In the genomic region with DNA sequence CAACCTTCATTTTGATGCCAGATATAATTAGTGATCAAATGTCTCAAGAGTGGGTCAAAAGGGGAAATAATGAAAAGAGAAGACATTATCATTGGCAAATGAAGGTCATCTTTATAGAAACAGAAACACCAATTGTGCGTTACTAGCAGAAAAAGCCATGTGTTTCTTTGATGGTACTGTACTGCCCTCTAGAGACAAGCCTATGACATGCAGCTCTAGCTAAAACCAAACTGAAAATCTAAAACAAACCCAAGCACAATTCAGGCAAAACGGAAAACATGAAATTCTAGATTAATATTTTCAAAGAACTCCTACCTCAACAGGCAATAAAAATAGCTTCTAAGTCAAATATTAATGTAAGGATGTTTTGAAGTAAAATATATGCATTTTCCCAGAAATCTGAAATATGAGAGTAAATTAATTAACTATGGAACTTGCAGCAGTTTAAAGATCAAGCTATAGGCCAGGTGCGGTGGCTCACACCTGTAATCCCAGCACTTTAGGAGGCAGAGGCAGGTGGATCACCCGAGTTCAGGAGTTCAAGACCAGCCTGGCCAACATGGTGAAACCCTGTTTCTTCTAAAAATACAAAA, we compare ENCODE assay signal across 8 cellular contexts.
DNase-seq lines count a peak whose midpoint lies in the region; ATAC-seq and TF ChIP-seq lines count a peak whose summit lies in the region.

No MANE protein-coding gene starts in this region.

- 15% methylated on average over 4 of the region's 4 CpGs for WGBS in mammary epithelial cell (ENCODE audit: low coverage, missing lambda C conversion rate)
- WGBS in lung, 2 donors: 23 to 31% methylated on average over 4 of the region's 4 CpGs

- H3K27ac Mint-ChIP-seq in CD8-positive, alpha-beta T cell: no peak overlapping the region

- no peaks in the 10 kb centered on the region for H3K27me3 ChIP-seq in CD8-positive, alpha-beta T cell (ENCODE audit: insufficient read depth, low read length)
- H3K27me3 ChIP-seq in mammary epithelial cell (ENCODE audit: insufficient read depth, low read length): peaks cover 5% of the 10 kb centered on the region
- H3K27me3 ChIP-seq in lung (ENCODE audit: control insufficient read depth, insufficient read depth): no peaks in the 10 kb centered on the region

- H3K36me3 ChIP-seq in CD8-positive, alpha-beta T cell (ENCODE audit: insufficient read depth, low read length): no peaks in the 10 kb centered on the region
- H3K36me3 ChIP-seq in mammary epithelial cell (ENCODE audit: insufficient read depth, low read length) (no peaks in the 10 kb centered on the region), lung (ENCODE audit: control insufficient read depth in 2 of 2, insufficient read depth in 2 of 2, low read length in 2 of 2) (no peaks in the 10 kb centered on the region)

- in situ Hi-C loops in mammary epithelial cell (cut with MboI; ENCODE audit: low sequenced_read_pairs in 2 of 2): no loop called here

- intact Hi-C loops in CD8-positive, alpha-beta T cell (cut with DNase I, micrococcal nuclease): loop anchor here in 1 of 2 experiments (2.0 kb wide), 1 partner anchor 422 kb away; no protein-coding TSS in a partner anchor
- intact Hi-C loops in mammary epithelial cell (cut with micrococcal nuclease): no loop called here

- no peaks in the 10 kb centered on the region for H4K20me1 ChIP-seq in mammary epithelial cell (ENCODE audit: insufficient read depth, low read length)

- TF ChIP-seq CTCF in CD8-positive, alpha-beta T cell (IDR thresholded peaks at IDR 0.05): peak; percentile 84
- TF ChIP-seq CTCF in mammary epithelial cell (conservative IDR thresholded peaks at IDR 0.05 in 1 of 2, IDR thresholded peaks at IDR 0.05 in 1 of 2; ENCODE audit: extremely low read depth in 1 of 2, insufficient read depth in 1 of 2, low read depth in 1 of 2, low read length in 2 of 2): peak; percentile 84 to 91
- peak; percentile 44 for TF ChIP-seq CTCF in lung (IDR thresholded peaks at IDR 0.05; ENCODE audit: control extremely low read depth, extremely low read depth)

- H3K36me3 Mint-ChIP-seq in CD8-positive, alpha-beta T cell: no peaks in the 10 kb centered on the region

- H3K79me2 ChIP-seq in mammary epithelial cell (ENCODE audit: insufficient read depth, low read length): no peaks in the 10 kb centered on the region

- peaks cover 5% of the 10 kb centered on the region for H3K4me1 Mint-ChIP-seq in CD8-positive, alpha-beta T cell (ENCODE audit: low read depth)

- H3K27me3 Mint-ChIP-seq in CD8-positive, alpha-beta T cell (ENCODE audit: low read depth): peaks cover 16% of the 10 kb centered on the region

- H3K9ac ChIP-seq in mammary epithelial cell (ENCODE audit: insufficient read depth, low read length): no peak overlapping the region

- H3K4me3 ChIP-seq in CD8-positive, alpha-beta T cell (ENCODE audit: low read depth, low read length): no peak overlapping the region
- no peak overlapping the region for H3K4me3 ChIP-seq in mammary epithelial cell (replicated peaks in 1 of 3; ENCODE audit: insufficient read depth in 1 of 3, low read depth in 2 of 3, low read length in 3 of 3)
- H3K4me3 ChIP-seq in lung: no peak overlapping the region

- peak overlapping the region; percentile 10 for H2AFZ ChIP-seq in mammary epithelial cell (ENCODE audit: low read depth, low read length)

- POLR2A ChIA-PET in CD8-positive, alpha-beta T cell (lab: Charles Lee): no interaction called here

- dilution Hi-C loops in mammary epithelial cell (cut with HindIII; ENCODE audit: low sequenced_read_pairs): no loop called here

- no peaks in the 10 kb centered on the region for H3K9me3 Mint-ChIP-seq in CD8-positive, alpha-beta T cell

- no peaks in the 10 kb centered on the region for H3K4me1 ChIP-seq in CD8-positive, alpha-beta T cell (ENCODE audit: insufficient read depth, low read length)
- no peaks in the 10 kb centered on the region for H3K4me1 ChIP-seq in mammary epithelial cell (ENCODE audit: insufficient read depth, low read length)
- H3K4me1 ChIP-seq in lung (ENCODE audit: control insufficient read depth in 2 of 2, insufficient read depth in 2 of 2, low read length in 2 of 2): no peaks in the 10 kb centered on the region

- H3K4me3 Mint-ChIP-seq in CD8-positive, alpha-beta T cell: no peak overlapping the region

- H3K4me2 ChIP-seq in mammary epithelial cell (ENCODE audit: insufficient read depth, low read depth, low read length): peak overlapping the region; percentile 62

- no peak overlapping the region for H3K27ac ChIP-seq in CD8-positive, alpha-beta T cell (ENCODE audit: low read depth, low read length)
- H3K27ac ChIP-seq in mammary epithelial cell (ENCODE audit: insufficient read depth, low read depth, low read length): no peak overlapping the region
- no peak overlapping the region for H3K27ac ChIP-seq in lung (ENCODE audit: low read depth in 1 of 2, low read length in 1 of 2)

- no TSS peak for BruUV-seq in mammary epithelial cell (replicated peaks; lab: Mats Ljungman, UMichigan)

- H3K9me3 ChIP-seq in CD8-positive, alpha-beta T cell (ENCODE audit: low read length): no peaks in the 10 kb centered on the region
- H3K9me3 ChIP-seq in mammary epithelial cell (replicated peaks; ENCODE audit: insufficient read depth, low read length) (no peaks in the 10 kb centered on the region), lung (ENCODE audit: control insufficient read depth in 2 of 2, insufficient read depth in 1 of 2, low read length in 1 of 2) (no peaks in the 10 kb centered on the region)

- peak; percentile 62 for ATAC-seq in CD8-positive, alpha-beta T cell
- ATAC-seq in GM18517 (IDR thresholded peaks at IDR 0.05; ENCODE audit: unreplicated experiment) (peak; percentile 58), HG03139 (IDR thresholded peaks at IDR 0.05; ENCODE audit: unreplicated experiment) (peak; percentile 63), lung (ENCODE audit: insufficient read depth, low FRiP score) (no peak), HG03045 (IDR thresholded peaks at IDR 0.05; ENCODE audit: unreplicated experiment) (no peak)

- DNase-seq in CD8-positive, alpha-beta T cell: no peak
- DNase-seq in NCI-H345 treated with DMSO at 0.1 percent for 48 hours (lab: John Stamatoyannopoulos, UW; ENCODE audit: unreplicated experiment) (peak; percentile 62), mammary epithelial cell (peak; percentile 20), lung (ENCODE audit: low spot score) (no peak)
- DNase-seq in stimulated activated CD8-positive, alpha-beta memory T cell treated with anti-CD3 and anti-CD28 coated beads, Interleukin-4, amount 100 ng/mL, for 48 hours: no peak

- CTCF ChIA-PET in CD8-positive, alpha-beta T cell (lab: Charles Lee): interaction anchor here (1.0 to 2.3 kb wide), 6 partner anchors 10 to 27 kb away, joined by 3 to 10 read pairs (median 4); no protein-coding TSS in a partner anchor
- CTCF ChIA-PET in mammary epithelial cell (lab: Charles Lee; ENCODE audit: low non-redundant PET): interaction anchor here (0.6 kb wide), 1 partner anchor 55 kb away, joined by 5 read pairs; no protein-coding TSS in a partner anchor

Comparison
In these comparisons a context has a peak if more than half of its experiments do, and no peak if none do; other contexts are left out.
1. ATAC-seq: peak in CD8-positive, alpha-beta T cell (single experiment), GM18517 (single experiment) and HG03139 (single experiment); none in lung (single experiment) and HG03045 (single experiment).
2. DNase-seq: peak in NCI-H345 treated with DMSO at 0.1 percent for 48 hours (single experiment) and mammary epithelial cell (single experiment); none in CD8-positive, alpha-beta T cell (0 of 7), lung (single experiment) and stimulated activated CD8-positive, alpha-beta memory T cell treated with anti-CD3 and anti-CD28 coated beads, Interleukin-4, amount 100 ng/mL, for 48 hours (single experiment).
3. Peak in every context shown above with its lines, with median percentiles within 50 percentile points of each other: CTCF ChIP-seq.